17 cellular contexts compared by ENCODE assay signal in the genomic region with DNA sequence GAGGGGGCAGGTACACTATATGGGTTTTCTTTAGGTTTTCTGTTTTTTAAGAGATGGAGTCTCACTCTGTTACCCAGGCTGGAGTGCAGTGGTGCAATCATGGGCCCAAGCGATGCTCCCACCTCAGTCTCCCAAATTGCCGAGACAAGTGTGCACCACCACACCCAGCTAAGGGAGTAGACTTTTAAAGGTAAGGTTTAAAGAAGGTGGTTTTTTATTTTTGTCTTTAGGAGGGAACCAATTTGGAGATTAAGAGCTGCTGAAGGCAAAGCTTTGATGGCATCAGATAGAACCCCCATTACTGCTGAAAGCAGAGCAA. TPM values are rescaled to one million over a fixed set of nuclear protein-coding genes. Genes with fewer than 3 reads are reported as not detected.
A peak's percentile ranks its signal among the peaks of the same experiment; 100 is the strongest.
DNase-seq lines count a peak whose midpoint lies in the region; ATAC-seq and TF ChIP-seq lines count a peak whose summit lies in the region.
"Had no signal": no experiment of that assay in that cellular context is flagged by ENCODE, and none has a peak within 500 bp of the region (broad histone marks: within the 10 kb centered on the region; RNA-seq: fewer than 3 reads in every experiment).

No MANE protein-coding gene starts in this region.

- H3K4me3 ChIP-seq in SK-N-SH (ENCODE audit: low read depth in 2 of 2, low read length in 1 of 2) (no peak overlapping the region), DND-41 (ENCODE audit: low read depth in 1 of 2, low read length in 2 of 2) (no peak overlapping the region), H7 (ENCODE audit: insufficient read depth, low read depth, low read length) (no peak overlapping the region)
- no peak overlapping the region for H3K4me3 ChIP-seq in naive thymus-derived CD4-positive, alpha-beta T cell (ENCODE audit: low read length)
- H3K4me3 ChIP-seq: BLaER1, MG63 had no signal

- H3K9me3 ChIP-seq in SK-N-SH (no peaks in the 10 kb centered on the region), DND-41 (ENCODE audit: insufficient read depth, low read length, severe bottlenecking) (no peaks in the 10 kb centered on the region)
- no peaks in the 10 kb centered on the region for H3K9me3 ChIP-seq in naive thymus-derived CD4-positive, alpha-beta T cell (ENCODE audit: control insufficient read depth in 2 of 3, low read length in 3 of 3)
- H3K9me3 ChIP-seq: BLaER1, MG63 had no signal

- 95% methylated on average over 2 of the region's 2 CpGs for WGBS in SK-N-SH (ENCODE audit: low lambda C conversion rate)

- intact Hi-C loops in naive thymus-derived CD4-positive, alpha-beta T cell (cut with micrococcal nuclease) = no loop called here

- TF ChIP-seq EP300 in SK-N-SH (IDR thresholded peaks at IDR 0.05; ENCODE audit: borderline replicate concordance in 1 of 2, low read depth in 1 of 2, low read length in 1 of 2) = no peak

- H3K27ac Mint-ChIP-seq in naive thymus-derived CD4-positive, alpha-beta T cell = peak overlapping the region in 2 of 9 donors; percentile 14 to 48

- H3K4me1 ChIP-seq in SK-N-SH (ENCODE audit: control insufficient read depth in 1 of 2, insufficient read depth in 2 of 2, low read depth in 1 of 2, low read length in 1 of 2) (peaks cover 3 to 14% of the 10 kb centered on the region in 2 experiments; a peak in 3 of 4 replicates), DND-41 (ENCODE audit: insufficient read depth, low read length) (peaks cover 14% of the 10 kb centered on the region; the same call in 1 of the 2 replicates)
- peaks cover 0 to 9% of the 10 kb centered on the region in 2 donors for H3K4me1 ChIP-seq in naive thymus-derived CD4-positive, alpha-beta T cell (ENCODE audit: control insufficient read depth in 2 of 2, insufficient read depth in 2 of 2, low read length in 2 of 2)
- H3K4me1 ChIP-seq: BLaER1 had no signal

- peaks cover 11 to 51% (median 38%) of the 10 kb centered on the region in 7 donors for H3K4me1 Mint-ChIP-seq in naive thymus-derived CD4-positive, alpha-beta T cell

- H3K27ac ChIP-seq in SK-N-SH (ENCODE audit: low read depth in 2 of 2, low read length in 1 of 2) (peak overlapping the region in 1 of 2 experiments; percentile 54; a peak in 1 of 4 replicates), DND-41 (ENCODE audit: low read length) (no peak overlapping the region), VCaP (peak overlapping the region; percentile 32)
- H3K27ac ChIP-seq in naive thymus-derived CD4-positive, alpha-beta T cell (ENCODE audit: low read depth, low read length) = no peak overlapping the region
- H3K27ac ChIP-seq: BLaER1 had no signal

- DNase-seq in SK-N-SH (no peak), DND-41 (no peak), medulla oblongata (ENCODE audit: extremely low spot score) (no peak), H7 (no peak)
- DNase-seq in naive thymus-derived CD4-positive, alpha-beta T cell = no peak
- DNase-seq: 8988T; CD8-positive, alpha-beta memory T cell; GDM1; MG63; NCI-H1092; NCI-H1694; NCI-H510A treated with DMSO at 0.1 percent for 48 hours; Right ventricle myocardium superior had no signal

- no peak overlapping the region for H3K4me3 Mint-ChIP-seq in naive thymus-derived CD4-positive, alpha-beta T cell
- H3K4me3 Mint-ChIP-seq: CD8-positive, alpha-beta memory T cell had no signal

- no peak overlapping the region for H3K4me2 ChIP-seq in SK-N-SH
- no peak overlapping the region for H3K4me2 ChIP-seq in DND-41 (ENCODE audit: insufficient read depth, low read length)
- H3K4me2 ChIP-seq: BLaER1 had no signal

- H3K79me2 ChIP-seq in SK-N-SH (ENCODE audit: insufficient read depth) = peaks cover 46% of the 10 kb centered on the region
- H3K79me2 ChIP-seq in DND-41 (ENCODE audit: insufficient read depth, low read length) = peaks cover 31% of the 10 kb centered on the region

- H4K20me1 ChIP-seq in SK-N-SH (ENCODE audit: insufficient read depth) (peaks cover 56% of the 10 kb centered on the region), DND-41 (ENCODE audit: insufficient read depth, low read length) (peaks cover 54% of the 10 kb centered on the region)

- H3K36me3 ChIP-seq in SK-N-SH (replicated peaks in 1 of 2; ENCODE audit: control insufficient read depth in 1 of 2, insufficient read depth in 2 of 2, low read length in 1 of 2) = peaks cover 49 to 85% of the 10 kb centered on the region in 2 experiments
- peaks cover 74% of the 10 kb centered on the region for H3K36me3 ChIP-seq in DND-41 (ENCODE audit: insufficient read depth, low read length)
- peaks cover 16 to 55% (median 24%) of the 10 kb centered on the region in 3 experiments for H3K36me3 ChIP-seq in naive thymus-derived CD4-positive, alpha-beta T cell (ENCODE audit: control insufficient read depth in 2 of 3, insufficient read depth in 3 of 3, low read length in 3 of 3)
- H3K36me3 ChIP-seq in H7 (replicated peaks; ENCODE audit: control insufficient read depth, insufficient read depth, low read length) = peaks cover 24% of the 10 kb centered on the region

- H3K27me3 ChIP-seq in SK-N-SH (ENCODE audit: insufficient read depth) (no peaks in the 10 kb centered on the region), DND-41 (ENCODE audit: insufficient read depth, low read length, poor library complexity) (no peaks in the 10 kb centered on the region), H7 (ENCODE audit: control insufficient read depth, insufficient read depth, low read length) (no peaks in the 10 kb centered on the region)
- H3K27me3 ChIP-seq in naive thymus-derived CD4-positive, alpha-beta T cell (ENCODE audit: control insufficient read depth in 2 of 2, insufficient read depth in 2 of 2, low read length in 2 of 2) = no peaks in the 10 kb centered on the region
- H3K27me3 ChIP-seq: BLaER1, MG63 had no signal

- no peaks in the 10 kb centered on the region for H3K27me3 Mint-ChIP-seq in naive thymus-derived CD4-positive, alpha-beta T cell
- H3K27me3 Mint-ChIP-seq: CD8-positive, alpha-beta memory T cell had no signal

- peaks cover 60% of the 10 kb centered on the region for H3F3A ChIP-seq in SK-N-SH (replicated peaks; ENCODE audit: insufficient read depth)

- POLR2A ChIA-PET in SK-N-SH (lab: Yijun Ruan, JAX) = interaction anchor here (2.0 kb wide), 1 partner anchor 8 kb away, joined by 15 read pairs; a partner anchor contains a TSS
- POLR2A ChIA-PET in naive thymus-derived CD4-positive, alpha-beta T cell (lab: Charles Lee) = interaction anchor here (1.3 kb wide), 1 partner anchor 8 kb away, joined by 3 read pairs; a partner anchor contains a TSS

- H3K9me2 ChIP-seq in SK-N-SH = no peaks in the 10 kb centered on the region

- CTCF ChIA-PET in SK-N-SH (lab: Yijun Ruan, JAX) = interaction anchor here (0.9 to 2.8 kb wide), 4 partner anchors 10 to 48 kb away, joined by 3 to 7 read pairs (median 4); a partner anchor contains a TSS
- CTCF ChIA-PET in naive thymus-derived CD4-positive, alpha-beta T cell (lab: Charles Lee) = no interaction called here

- H3K9ac ChIP-seq in SK-N-SH = no peak overlapping the region
- no peak overlapping the region for H3K9ac ChIP-seq in DND-41 (ENCODE audit: low read depth, low read length)
- H3K9ac ChIP-seq: BLaER1 had no signal

- H3K9me3 Mint-ChIP-seq in naive thymus-derived CD4-positive, alpha-beta T cell = no peaks in the 10 kb centered on the region
- H3K9me3 Mint-ChIP-seq: CD8-positive, alpha-beta memory T cell had no signal

- no peak for TF ChIP-seq CTCF in SK-N-SH (IDR thresholded peaks at IDR 0.05)
- TF ChIP-seq CTCF in DND-41 (IDR thresholded peaks at IDR 0.05; ENCODE audit: borderline replicate concordance, extremely low read depth, low read length, poor library complexity, severe bottlenecking) = no peak
- TF ChIP-seq CTCF in VCaP (conservative IDR thresholded peaks at IDR 0.05) = no peak

- no peak for TF ChIP-seq RAD21 in SK-N-SH (IDR thresholded peaks at IDR 0.05; ENCODE audit: low read length)

- ATAC-seq in SK-N-SH treated with all-trans-retinoic acid at 6 μM for 48 hours (peak; percentile 16), DND-41 (ENCODE audit: insufficient read depth, low read depth) (0 out of 3 replicates have a peak, but pooled peaks have one; percentile 15), HG02798 (IDR thresholded peaks at IDR 0.05; ENCODE audit: poor library complexity, unreplicated experiment) (no peak)
- peak; percentile 24 for ATAC-seq in naive thymus-derived CD4-positive, alpha-beta T cell

- H3K36me3 Mint-ChIP-seq in naive thymus-derived CD4-positive, alpha-beta T cell = peaks cover 3 to 55% (median 40%) of the 10 kb centered on the region in 5 donors

- H2AFZ ChIP-seq in SK-N-SH (ENCODE audit: low read depth) (no peak overlapping the region), DND-41 (ENCODE audit: low read depth, low read length) (no peak overlapping the region)

TF ChIP-seq in SK-N-SH treated with all-trans-retinoic acid at 6 μM for 48 hours, 23 proteins besides CTCF, POLR2A, EP300 and RAD21 (continues in another document):
- no peak for TF ChIP-seq PPARA (CRISPR knock-in tag; IDR thresholded peaks at IDR 0.05; ENCODE audit: borderline replicate concordance)
- no peak for TF ChIP-seq ZFP30 (CRISPR knock-in tag; IDR thresholded peaks at IDR 0.05)

TF ChIP-seq in SK-N-SH, 30 proteins besides CTCF, POLR2A, EP300 and RAD21 (continues in another document):
- TF ChIP-seq RCOR1 (IDR thresholded peaks at IDR 0.05; ENCODE audit: low read length) = no peak
- no peak for TF ChIP-seq FOSL2 (IDR thresholded peaks at IDR 0.05; ENCODE audit: borderline replicate concordance, low read depth)
- no peak for TF ChIP-seq FOXJ3 (CRISPR knock-in tag; IDR thresholded peaks at IDR 0.05)
- TF ChIP-seq TEAD4 (IDR thresholded peaks at IDR 0.05; ENCODE audit: borderline replicate concordance, insufficient read depth) = no peak
- no peak for TF ChIP-seq GATA2 (CRISPR knock-in tag; IDR thresholded peaks at IDR 0.05)
- no peak for TF ChIP-seq ELF1 (IDR thresholded peaks at IDR 0.05)

RNA-seq across cellular contexts. Expression of a gene that starts 7.9 kb away (rescaled TPM):
- polyA plus RNA-seq in SK-N-SH (2012; rRNA removed) = 92.6 and 126 TPM in 2 replicates
- 97.0 and 98.6 TPM in 2 replicates for polyA plus RNA-seq in SK-N-SH (2012; cell fraction: cytosol; rRNA removed)
- polyA plus RNA-seq in SK-N-SH (2012; cell fraction: nucleus; rRNA removed) = 193 and 328 TPM in 2 replicates
- 100 to 1,000 TPM; 168 to 291 (median 239) TPM for total RNA-seq in naive thymus-derived CD4-positive, alpha-beta T cell
- polyA plus RNA-seq in naive thymus-derived CD4-positive, alpha-beta T cell = 10 to 100 TPM; 46.6 to 52.8 TPM
- total RNA-seq in H7 (2014; rRNA removed; shearing (Covaris generic)) = 23.8 and 33.7 TPM in 2 replicates

RNA-seq across cellular contexts. Expression of a gene that starts 41.9 kb away (rescaled TPM):
- polyA plus RNA-seq in SK-N-SH (2012; rRNA removed) = 8.9 and 14.5 TPM in 2 replicates
- 1.8 and 2.7 TPM in 2 replicates for polyA plus RNA-seq in SK-N-SH (2012; cell fraction: cytosol; rRNA removed)
- 112 and 128 TPM in 2 replicates for polyA plus RNA-seq in SK-N-SH (2012; cell fraction: nucleus; rRNA removed)
- 10 to 100 TPM in 4 of 5 experiments, 1 to 10 TPM in 1; 8.6 to 24.7 (median 16.2) TPM for total RNA-seq in naive thymus-derived CD4-positive, alpha-beta T cell
- 1 to 10 TPM in 1 of 2 donors, under 1 TPM in 1; 0.74 to 2.3 TPM for polyA plus RNA-seq in naive thymus-derived CD4-positive, alpha-beta T cell
- total RNA-seq in H7 (2014; rRNA removed; shearing (Covaris generic)) = 6.3 and 17.7 TPM in 2 replicates
